8 cellular contexts compared by ENCODE assay signal in the genomic region with DNA sequence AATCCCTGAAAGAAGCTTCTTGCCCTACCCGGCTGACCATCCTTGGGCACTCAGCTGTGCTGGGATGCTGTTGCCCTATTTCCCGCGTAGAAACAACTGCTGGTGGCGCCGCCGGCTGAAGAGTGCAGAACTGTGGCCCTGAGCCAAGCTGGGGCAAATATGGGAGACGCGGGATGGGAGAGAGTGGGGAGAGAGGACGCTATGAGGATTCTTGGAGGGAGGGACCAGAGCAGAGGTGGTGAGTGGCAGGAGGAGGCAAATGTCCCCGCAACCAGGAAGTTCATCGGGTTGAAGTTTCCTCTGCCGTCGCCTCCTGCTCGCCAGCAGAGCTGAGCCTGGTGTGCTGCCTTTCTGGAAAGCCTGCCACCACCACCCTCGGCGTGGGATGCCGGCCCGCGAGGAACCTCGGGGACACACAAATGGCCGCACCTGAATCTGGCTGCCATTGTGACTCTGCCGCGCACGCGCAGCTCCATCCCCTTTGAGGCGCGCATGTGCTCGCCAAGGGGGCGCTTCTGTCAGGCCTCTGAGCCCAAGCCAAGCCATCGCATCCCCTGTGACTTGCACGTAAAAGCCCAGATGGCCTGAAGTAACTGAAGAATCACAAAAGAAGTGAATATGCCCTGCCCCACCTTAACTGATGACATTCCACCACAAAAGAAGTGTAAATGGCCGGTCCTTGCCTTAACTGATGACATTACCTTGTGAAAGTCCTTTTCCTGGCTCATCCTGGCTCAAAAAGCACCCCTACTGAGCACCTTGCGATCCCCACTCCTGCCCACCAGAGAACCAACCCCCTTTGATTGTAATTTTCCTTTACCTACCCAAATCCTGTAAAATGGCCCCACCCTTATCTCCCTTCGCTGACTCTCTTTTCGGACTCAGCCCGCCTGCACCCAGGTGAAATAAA. TPM values are rescaled to one million over a fixed set of nuclear protein-coding genes. Genes with fewer than 3 reads are reported as not detected.
DNase-seq lines count a peak whose midpoint lies in the region; ATAC-seq and TF ChIP-seq lines count a peak whose summit lies in the region.
"Not testable (repeated sequence)": the region's sequence is repeated elsewhere in the genome, so short reads cannot be mapped to it uniquely, and the experiment has no call there.

No MANE protein-coding gene starts in this region.

- not testable (repeated sequence) for H3K36me3 ChIP-seq in DOHH2 (ENCODE audit: control insufficient read depth, low read length)
- peaks cover 48% of the 10 kb centered on the region for H3K36me3 ChIP-seq in SJSA1

- H3K4me3 ChIP-seq in DOHH2 (ENCODE audit: low read length): peak overlapping the region; percentile 76
- H3K4me3 ChIP-seq in SJSA1: not testable (repeated sequence)

- H3K79me2 ChIP-seq in DOHH2 (ENCODE audit: control insufficient read depth, low read length): not testable (repeated sequence)

- H3K4me1 Mint-ChIP-seq in stimulated activated naive B cell treated with anti-CD40 and anti-IgM and Interleukin-4, amounts not matched to agents 10 μg/mL and 1 μg/mL and 100 μg/mL, for 72 hours: peaks cover 23 to 31% of the 10 kb centered on the region in 2 donors

- H3F3A ChIP-seq in DOHH2 (ENCODE audit: control insufficient read depth, insufficient read depth): not testable (repeated sequence)

- TF ChIP-seq CTCF in DOHH2 (IDR thresholded peaks at IDR 0.05; ENCODE audit: low read depth, low read length, poor library complexity, severe bottlenecking): not testable (repeated sequence)

- not testable (repeated sequence) for H3K9me2 ChIP-seq in DOHH2 (replicated peaks; ENCODE audit: control insufficient read depth, low read length)

- intact Hi-C loops in posterior cingulate gyrus (cut with DNase I): not testable (repeated sequence)

- not testable (repeated sequence) for H4K20me1 ChIP-seq in DOHH2 (ENCODE audit: control insufficient read depth, insufficient read depth, low read depth, low read length)

- not testable (repeated sequence) for DNase-seq in SJSA1 (ENCODE audit: low read depth in 1 of 2, low spot score in 2 of 2)
- DNase-seq in activated T-helper 9 cell treated with anti-CD3 and anti-CD28 coated beads, Interleukin-2, amount 50 U/mL, for 16 hours (ENCODE audit: low read depth): peak; percentile 8
- peak; percentile 43 for DNase-seq in effector CD8-positive, alpha-beta T cell (lab: John Stamatoyannopoulos, UW)
- DNase-seq in islet precursor cell (peak; percentile 85), posterior cingulate gyrus (peak in 9 of 10 donors; percentile 30 to 92 (median 54))
- DNase-seq in stimulated activated naive B cell treated with anti-CD40 and anti-IgM and Interleukin-4, amounts not matched to agents 10 μg/mL and 1 μg/mL and 100 μg/mL, for 72 hours: peak; percentile 75

- H3K9me3 Mint-ChIP-seq in stimulated activated naive B cell treated with anti-CD40 and anti-IgM and Interleukin-4, amounts not matched to agents 10 μg/mL and 1 μg/mL and 100 μg/mL, for 72 hours: not testable (repeated sequence)

- H3K4me1 ChIP-seq in DOHH2 (ENCODE audit: control insufficient read depth, low read length): peaks cover 22% of the 10 kb centered on the region
- peaks cover 52% of the 10 kb centered on the region for H3K4me1 ChIP-seq in SJSA1 (replicated peaks)

- not testable (repeated sequence) for H3K27ac ChIP-seq in DOHH2 (ENCODE audit: low read depth, low read length)
- peak overlapping the region; percentile 100 for H3K27ac ChIP-seq in SJSA1

- not testable (repeated sequence) for H3K27me3 ChIP-seq in DOHH2 (ENCODE audit: control insufficient read depth, low read length); SJSA1 (replicated peaks)

- H3K36me3 Mint-ChIP-seq in stimulated activated naive B cell treated with anti-CD40 and anti-IgM and Interleukin-4, amounts not matched to agents 10 μg/mL and 1 μg/mL and 100 μg/mL, for 72 hours: peaks cover 20 to 33% of the 10 kb centered on the region in 2 donors

- H3K9me3 ChIP-seq in DOHH2 (ENCODE audit: control insufficient read depth, insufficient read depth, low read length); SJSA1 (replicated peaks): not testable (repeated sequence)

- not testable (repeated sequence) for H3K27me3 Mint-ChIP-seq in stimulated activated naive B cell treated with anti-CD40 and anti-IgM and Interleukin-4, amounts not matched to agents 10 μg/mL and 1 μg/mL and 100 μg/mL, for 72 hours

- ATAC-seq in HG02623 (IDR thresholded peaks at IDR 0.05; ENCODE audit: unreplicated experiment): peak; percentile 53
- peak; percentile 91 to 92 for ATAC-seq in stimulated activated naive B cell treated with anti-CD40 and anti-IgM and Interleukin-4, amounts not matched to agents 10 μg/mL and 1 μg/mL and 100 μg/mL, for 72 hours (replicated peaks)

- peak overlapping the region; percentile 87 to 98 for H3K4me3 Mint-ChIP-seq in stimulated activated naive B cell treated with anti-CD40 and anti-IgM and Interleukin-4, amounts not matched to agents 10 μg/mL and 1 μg/mL and 100 μg/mL, for 72 hours

- H3K27ac Mint-ChIP-seq in stimulated activated naive B cell treated with anti-CD40 and anti-IgM and Interleukin-4, amounts not matched to agents 10 μg/mL and 1 μg/mL and 100 μg/mL, for 72 hours: peak overlapping the region; percentile 97

- H3K4me2 ChIP-seq in DOHH2 (ENCODE audit: low read length): peak overlapping the region; percentile 84

RNA-seq across cellular contexts. Expression of a gene that starts 36.9 kb away (rescaled TPM):
- total RNA-seq in SJSA1 (2014; rRNA removed; shearing (Covaris generic)): not detected in 2 replicates

RNA-seq across cellular contexts. Expression of a gene that starts 59.9 kb away (rescaled TPM):
- 45.5 and 55.6 TPM in 2 replicates for total RNA-seq in SJSA1 (2014; rRNA removed; shearing (Covaris generic))
